10 cellular contexts compared by ENCODE assay signal in the genomic region with DNA sequence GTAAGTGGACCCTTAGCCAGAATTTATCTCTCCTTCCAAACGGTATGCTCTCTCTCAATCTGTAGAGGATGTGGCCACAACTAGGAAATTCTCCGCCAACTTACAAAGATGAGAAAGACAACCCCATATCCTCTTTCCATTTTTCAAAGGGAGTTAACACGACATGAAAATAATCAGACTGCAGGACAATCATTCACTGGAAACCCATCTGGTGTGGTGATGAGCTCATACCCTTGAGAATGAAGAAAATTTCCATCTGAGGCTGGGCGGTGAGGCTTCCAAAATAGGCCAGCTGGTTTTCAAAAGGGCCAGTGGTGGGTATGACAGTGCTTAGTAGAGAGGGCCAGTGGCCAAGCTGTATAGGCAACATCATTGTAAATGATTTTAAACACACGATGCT.
DNase-seq lines count a peak whose midpoint lies in the region; TF ChIP-seq lines count a peak whose summit lies in the region.
"Had no signal": no experiment of that assay in that cellular context is flagged by ENCODE, and none has a peak within 500 bp of the region (broad histone marks: within the 10 kb centered on the region; RNA-seq: fewer than 3 reads in every experiment).

No MANE protein-coding gene starts in this region.

- no peaks in the 10 kb centered on the region for H3K27me3 Mint-ChIP-seq in osteocyte (ENCODE audit: unreplicated experiment)

- H3K36me3 Mint-ChIP-seq in osteocyte (ENCODE audit: unreplicated experiment) = peaks cover 29% of the 10 kb centered on the region

- H3K4me1 ChIP-seq in ascending aorta = peaks cover 0 to 13% of the 10 kb centered on the region in 2 donors

- H3K4me3 ChIP-seq in fibroblast of mammary gland (ENCODE audit: control insufficient read depth, low read depth, low read length) = no peak overlapping the region
- no peak overlapping the region for H3K4me3 ChIP-seq in ascending aorta

- H3K27me3 ChIP-seq in ascending aorta = no peaks in the 10 kb centered on the region

- peak overlapping the region; percentile 78 for H3K27ac Mint-ChIP-seq in osteocyte (ENCODE audit: unreplicated experiment)
- H3K27ac Mint-ChIP-seq: dendritic cell treated with granulocyte-macrophage colony-stimulating factor and Interleukin-4, amounts not matched to agents 40 ng/mL and 50 ng/mL, for 4 days had no signal

- no peaks in the 10 kb centered on the region for H3K9me3 ChIP-seq in ascending aorta

- H3K4me3 Mint-ChIP-seq in osteocyte (ENCODE audit: unreplicated experiment) = no peak overlapping the region
- H3K4me3 Mint-ChIP-seq: dendritic cell treated with granulocyte-macrophage colony-stimulating factor and Interleukin-4, amounts not matched to agents 40 ng/mL and 50 ng/mL, for 4 days had no signal

- no peaks in the 10 kb centered on the region for H3K9me3 Mint-ChIP-seq in osteocyte (ENCODE audit: unreplicated experiment)
- H3K9me3 Mint-ChIP-seq: dendritic cell treated with granulocyte-macrophage colony-stimulating factor and Interleukin-4, amounts not matched to agents 40 ng/mL and 50 ng/mL, for 4 days had no signal

- H3K36me3 ChIP-seq in ascending aorta = no peaks in the 10 kb centered on the region

- no peak for TF ChIP-seq CTCF in fibroblast of mammary gland (conservative IDR thresholded peaks at IDR 0.05; ENCODE audit: control insufficient read depth, insufficient read depth, low read depth, low read length)
- no peak for TF ChIP-seq CTCF in osteocyte (IDR thresholded peaks at IDR 0.05)
- no peak for TF ChIP-seq CTCF in ascending aorta (IDR thresholded peaks at IDR 0.05)

- in situ Hi-C loops in G401 (cut with HindIII; ENCODE audit: low sequenced_read_pairs) = no loop called here

- no peak overlapping the region for H3K27ac ChIP-seq in ascending aorta

- H3K4me1 Mint-ChIP-seq in osteocyte (ENCODE audit: unreplicated experiment) = peaks cover 85% of the 10 kb centered on the region

- peak; percentile 15 for DNase-seq in G401 (ENCODE audit: low spot score)
- peak; percentile 25 for DNase-seq in RKO (ENCODE audit: low spot score)
- DNase-seq in fibroblast of mammary gland (ENCODE audit: low read depth) = peak; percentile 96
- DNase-seq in osteocyte (ENCODE audit: extremely low spot score, unreplicated experiment) = no peak
- DNase-seq in NCI-H187 (lab: John Stamatoyannopoulos, UW) = no peak
- DNase-seq in stimulated activated CD4-positive, alpha-beta T cell treated with anti-CD3 and anti-CD28 coated beads, Interleukin-15, amount 100 ng/mL, for 24 hours = no peak
- no peak for DNase-seq in ascending aorta (ENCODE audit: low spot score in 2 of 2)
- no peak for DNase-seq in SHP77 treated with DMSO at 0.1 percent for 48 hours (lab: John Stamatoyannopoulos, UW)
- DNase-seq: NCI-H345 had no signal

- intact Hi-C loops in ascending aorta (cut with DNase I) = no loop called here

Comparison
In these comparisons a context has a peak if more than half of its experiments do, and no peak if none do; other contexts are left out.
1. DNase-seq: peak in G401 (single experiment), RKO (single experiment) and fibroblast of mammary gland (single experiment); none in osteocyte (single experiment), NCI-H187 (0 of 2), stimulated activated CD4-positive, alpha-beta T cell treated with anti-CD3 and anti-CD28 coated beads, Interleukin-15, amount 100 ng/mL, for 24 hours (single experiment), ascending aorta (0 of 2) and SHP77 treated with DMSO at 0.1 percent for 48 hours (single experiment).